8 cellular contexts compared by ENCODE assay signal in genomic region chr7:2209146-2209960, GRCh38. TPM values are rescaled to one million over a fixed set of nuclear protein-coding genes. Genes with fewer than 3 reads are reported as not detected.
DNase-seq lines count a peak whose midpoint lies in the region; ATAC-seq and TF ChIP-seq lines count a peak whose summit lies in the region.

No MANE protein-coding gene starts in this region.

- CTCF ChIA-PET in activated CD8-positive, alpha-beta T cell treated with anti-CD3 and anti-CD28 coated beads, Interleukin-2, amount 10 ng/mL, durations not matched to agents 7 days and 5 days (lab: Charles Lee) = interaction anchor here (0.8 to 1.4 kb wide), 7 partner anchors 28 to 630 kb away, joined by 3 to 5 read pairs (median 3); no protein-coding TSS in a partner anchor
- CTCF ChIA-PET in naive thymus-derived CD4-positive, alpha-beta T cell (lab: Charles Lee) = no interaction called here

- WGBS in testis, 2 donors = 67 to 69% methylated on average over 10 to 21 of the region's 21 CpGs

- no peak overlapping the region for H3K27ac ChIP-seq in naive thymus-derived CD4-positive, alpha-beta T cell (ENCODE audit: low read depth, low read length)
- H3K27ac ChIP-seq in testis = no peak overlapping the region

- H3K27me3 ChIP-seq in naive thymus-derived CD4-positive, alpha-beta T cell (ENCODE audit: control insufficient read depth in 2 of 2, insufficient read depth in 2 of 2, low read length in 2 of 2) = no peaks in the 10 kb centered on the region
- no peaks in the 10 kb centered on the region for H3K27me3 ChIP-seq in testis

- peaks cover 0 to 57% (median 3%) of the 10 kb centered on the region in 3 experiments for H3K36me3 ChIP-seq in naive thymus-derived CD4-positive, alpha-beta T cell (ENCODE audit: control insufficient read depth in 2 of 3, insufficient read depth in 3 of 3, low read length in 3 of 3)
- H3K36me3 ChIP-seq in testis (ENCODE audit: low read depth, missing control alignments) = no peaks in the 10 kb centered on the region

- no peak overlapping the region for H3K4me3 Mint-ChIP-seq in HFFc6
- no peak overlapping the region for H3K4me3 Mint-ChIP-seq in activated CD8-positive, alpha-beta T cell treated with anti-CD3 and anti-CD28 coated beads, Interleukin-2, amount 10 ng/mL, durations not matched to agents 7 days and 5 days
- no peak overlapping the region for H3K4me3 Mint-ChIP-seq in naive thymus-derived CD4-positive, alpha-beta T cell

- intact Hi-C loops in naive thymus-derived CD4-positive, alpha-beta T cell (cut with micrococcal nuclease) = loop anchor here in 1 of 2 donors (1.0 to 2.0 kb wide), 2 partner anchors 545 to 630 kb away; no protein-coding TSS in a partner anchor
- intact Hi-C loops in testis (cut with DNase I; ENCODE audit: low total_unique reads) = no loop called here

- no peaks in the 10 kb centered on the region for H3K9me3 Mint-ChIP-seq in HFFc6
- no peaks in the 10 kb centered on the region for H3K9me3 Mint-ChIP-seq in activated CD8-positive, alpha-beta T cell treated with anti-CD3 and anti-CD28 coated beads, Interleukin-2, amount 10 ng/mL, durations not matched to agents 7 days and 5 days (ENCODE audit: insufficient read depth)
- H3K9me3 Mint-ChIP-seq in naive thymus-derived CD4-positive, alpha-beta T cell = no peaks in the 10 kb centered on the region

- peaks cover 14% of the 10 kb centered on the region for H3K4me1 Mint-ChIP-seq in HFFc6 (ENCODE audit: low read depth)
- peaks cover 6% of the 10 kb centered on the region for H3K4me1 Mint-ChIP-seq in activated CD8-positive, alpha-beta T cell treated with anti-CD3 and anti-CD28 coated beads, Interleukin-2, amount 10 ng/mL, durations not matched to agents 7 days and 5 days (ENCODE audit: low read depth)
- H3K4me1 Mint-ChIP-seq in naive thymus-derived CD4-positive, alpha-beta T cell = peaks cover 0 to 10% (median 0%) of the 10 kb centered on the region in 7 donors

- no peaks in the 10 kb centered on the region for H3K27me3 Mint-ChIP-seq in HFFc6 (ENCODE audit: insufficient read depth)
- no peaks in the 10 kb centered on the region for H3K27me3 Mint-ChIP-seq in activated CD8-positive, alpha-beta T cell treated with anti-CD3 and anti-CD28 coated beads, Interleukin-2, amount 10 ng/mL, durations not matched to agents 7 days and 5 days (ENCODE audit: low read depth)
- H3K27me3 Mint-ChIP-seq in naive thymus-derived CD4-positive, alpha-beta T cell = no peaks in the 10 kb centered on the region

- H3K36me3 Mint-ChIP-seq in HFFc6 (ENCODE audit: low read depth) = peaks cover 12% of the 10 kb centered on the region
- H3K36me3 Mint-ChIP-seq in activated CD8-positive, alpha-beta T cell treated with anti-CD3 and anti-CD28 coated beads, Interleukin-2, amount 10 ng/mL, durations not matched to agents 7 days and 5 days (ENCODE audit: low read depth) = peaks cover 35% of the 10 kb centered on the region
- H3K36me3 Mint-ChIP-seq in naive thymus-derived CD4-positive, alpha-beta T cell = peaks cover 10 to 49% (median 20%) of the 10 kb centered on the region in 5 donors

- H3K4me1 ChIP-seq in naive thymus-derived CD4-positive, alpha-beta T cell (ENCODE audit: control insufficient read depth in 2 of 2, insufficient read depth in 2 of 2, low read length in 2 of 2) = no peaks in the 10 kb centered on the region
- no peaks in the 10 kb centered on the region for H3K4me1 ChIP-seq in testis

- peak overlapping the region; percentile 24; the same call in 1 of the 2 replicates for H3K27ac Mint-ChIP-seq in HFFc6
- peak overlapping the region; percentile 7 for H3K27ac Mint-ChIP-seq in activated CD8-positive, alpha-beta T cell treated with anti-CD3 and anti-CD28 coated beads, Interleukin-2, amount 10 ng/mL, durations not matched to agents 7 days and 5 days
- H3K27ac Mint-ChIP-seq in naive thymus-derived CD4-positive, alpha-beta T cell = no peak overlapping the region

- no peak for ATAC-seq in activated CD8-positive, alpha-beta T cell treated with anti-CD3 and anti-CD28 coated beads, Interleukin-2, amount 10 ng/mL, durations not matched to agents 7 days and 5 days
- peak; percentile 70 for ATAC-seq in esophagus mucosa
- ATAC-seq in naive thymus-derived CD4-positive, alpha-beta T cell = peak; percentile 62

- DNase-seq in NCI-H146 (lab: John Stamatoyannopoulos, UW) (peak; percentile 49), NCI-H146 treated with DMSO at 0.1 percent for 48 hours (lab: John Stamatoyannopoulos, UW; ENCODE audit: unreplicated experiment) (no peak), HFFc6 (peak; percentile 41), NCI-H2227 (lab: John Stamatoyannopoulos, UW; ENCODE audit: unreplicated experiment) (peak; percentile 55), testis (peak; percentile 85)
- DNase-seq in activated CD8-positive, alpha-beta T cell treated with anti-CD3 and anti-CD28 coated beads, Interleukin-2, amount 10 ng/mL, durations not matched to agents 7 days and 5 days = peak; percentile 58
- peak in 8 of 9 donors; percentile 11 to 41 (median 28) for DNase-seq in naive thymus-derived CD4-positive, alpha-beta T cell

- H3K9me3 ChIP-seq in naive thymus-derived CD4-positive, alpha-beta T cell (ENCODE audit: control insufficient read depth in 2 of 3, low read length in 3 of 3) = no peaks in the 10 kb centered on the region
- no peaks in the 10 kb centered on the region for H3K9me3 ChIP-seq in testis

- POLR2A ChIA-PET in activated CD8-positive, alpha-beta T cell treated with anti-CD3 and anti-CD28 coated beads, Interleukin-2, amount 10 ng/mL, durations not matched to agents 7 days and 5 days (lab: Charles Lee) = interaction anchor here (0.6 kb wide), 1 partner anchor 115 kb away, joined by 4 read pairs; no protein-coding TSS in a partner anchor
- POLR2A ChIA-PET in naive thymus-derived CD4-positive, alpha-beta T cell (lab: Charles Lee) = interaction anchor here (0.7 kb wide), 1 partner anchor 480 kb away, joined by 3 read pairs; no protein-coding TSS in a partner anchor

- H3K4me3 ChIP-seq in naive thymus-derived CD4-positive, alpha-beta T cell (ENCODE audit: low read length) = no peak overlapping the region
- H3K4me3 ChIP-seq in testis = no peak overlapping the region

- no peak for TF ChIP-seq POLR2A in testis (IDR thresholded peaks at IDR 0.05)

- TF ChIP-seq CTCF in HFFc6 (IDR thresholded peaks at IDR 0.05) (peak; percentile 89), testis (IDR thresholded peaks at IDR 0.05) (peak; percentile 65 to 73 (median 69))

RNA-seq across cellular contexts. Expression of gene MAD1L1, which starts 23.4 kb away (rescaled TPM):
- total RNA-seq in HFFc6 (2021; fragmentation: NEBNext Ultra II Directional; extraction: Animal tissue kit (Norgen Biotek cat#: 25700)) = 10 to 100 TPM; 34.6 to 44.8 (median 40.2) TPM
- total RNA-seq in activated CD8-positive, alpha-beta T cell treated with anti-CD3 and anti-CD28 coated beads, Interleukin-2, amount 10 ng/mL, durations not matched to agents 7 days and 5 days = 10 to 100 TPM; 79.8 to 82.7 TPM
- total RNA-seq in esophagus mucosa = 23.7 TPM
- total RNA-seq in naive thymus-derived CD4-positive, alpha-beta T cell = 100 to 1,000 TPM; 112 to 141 (median 125) TPM
- polyA plus RNA-seq in naive thymus-derived CD4-positive, alpha-beta T cell = 100 to 1,000 TPM; 269 to 314 TPM
- total RNA-seq in testis = 100 to 1,000 TPM in 1 of 2 donors, 10 to 100 TPM in 1; 94.6 to 149 TPM
- 63.1 TPM for polyA plus RNA-seq in testis (ENCODE audit: insufficient read depth, low read depth, low replicate concordance)

RNA-seq across cellular contexts. Expression of gene MRM2, which starts 32.7 kb away (rescaled TPM):
- 10 to 100 TPM; 25.9 to 30.5 (median 27.5) TPM for total RNA-seq in HFFc6 (2021; fragmentation: NEBNext Ultra II Directional; extraction: Animal tissue kit (Norgen Biotek cat#: 25700))
- total RNA-seq in activated CD8-positive, alpha-beta T cell treated with anti-CD3 and anti-CD28 coated beads, Interleukin-2, amount 10 ng/mL, durations not matched to agents 7 days and 5 days = 10 to 100 TPM; 36.7 to 37.8 TPM
- total RNA-seq in esophagus mucosa (17.3 TPM), testis (10 to 100 TPM; 18.1 to 20.5 TPM)
- 10 to 100 TPM in 3 of 5 experiments, 1 to 10 TPM in 2; 7.1 to 30.7 (median 20.0) TPM for total RNA-seq in naive thymus-derived CD4-positive, alpha-beta T cell
- polyA plus RNA-seq in naive thymus-derived CD4-positive, alpha-beta T cell = 10 to 100 TPM; 37.8 to 58.3 TPM
- 31.2 TPM for polyA plus RNA-seq in testis (ENCODE audit: insufficient read depth, low read depth, low replicate concordance)

RNA-seq across cellular contexts. Expression of gene NUDT1, which starts 32.7 kb away (rescaled TPM):
- total RNA-seq in HFFc6 (2021; fragmentation: NEBNext Ultra II Directional; extraction: Animal tissue kit (Norgen Biotek cat#: 25700)) = 10 to 100 TPM; 35.6 to 57.6 (median 45.9) TPM
- 100 to 1,000 TPM; 126 to 130 TPM for total RNA-seq in activated CD8-positive, alpha-beta T cell treated with anti-CD3 and anti-CD28 coated beads, Interleukin-2, amount 10 ng/mL, durations not matched to agents 7 days and 5 days
- total RNA-seq in esophagus mucosa = 37.5 TPM
- total RNA-seq in naive thymus-derived CD4-positive, alpha-beta T cell = 10 to 100 TPM; 14.0 to 77.7 (median 22.6) TPM
- polyA plus RNA-seq in naive thymus-derived CD4-positive, alpha-beta T cell = 10 to 100 TPM; 60.1 to 61.1 TPM
- total RNA-seq in testis = 10 to 100 TPM; 27.5 to 39.4 TPM
- polyA plus RNA-seq in testis (ENCODE audit: insufficient read depth, low read depth, low replicate concordance) = 68.0 TPM

Comparison
In these comparisons a context has a peak if more than half of its experiments do, and no peak if none do; other contexts are left out.
1. H3K27ac Mint-ChIP-seq: peak in HFFc6 (single experiment) and activated CD8-positive, alpha-beta T cell treated with anti-CD3 and anti-CD28 coated beads, Interleukin-2, amount 10 ng/mL, durations not matched to agents 7 days and 5 days (single experiment); none in naive thymus-derived CD4-positive, alpha-beta T cell (0 of 9).